ENCODE assay signal across 1 cellular context in genomic region chr10:71850745-71851629, GRCh38.
A peak's percentile ranks its signal among the peaks of the same experiment; 100 is the strongest.
TF ChIP-seq lines count a peak whose summit lies in the region.

Gene PSAP, minus strand, starts transcription at chr10:71851251. Its CDS starts 30 bp downstream, at chr10:71851221.

TF ChIP-seq in HepG2, 621 proteins besides CTCF, POLR2A, EP300 and RAD21 (continued from another document and continues in another):
- TF ChIP-seq HOXA9 (CRISPR knock-in tag; IDR thresholded peaks at IDR 0.05; ENCODE audit: borderline replicate concordance) (no peak), ZNF10 (CRISPR knock-in tag; IDR thresholded peaks at IDR 0.05; ENCODE audit: borderline replicate concordance, low read depth) (no peak), ZNF343 (CRISPR knock-in tag; IDR thresholded peaks at IDR 0.05) (peak; percentile 86; the same call in 1 of the 2 replicates), ZNF331 (CRISPR knock-in tag; IDR thresholded peaks at IDR 0.05) (peak; percentile 35; the same call in 1 of the 2 replicates), XBP1 (CRISPR knock-in tag; IDR thresholded peaks at IDR 0.05) (no peak), CENPT (CRISPR knock-in tag; IDR thresholded peaks at IDR 0.05; ENCODE audit: low read depth) (no peak), RBM39 (IDR thresholded peaks at IDR 0.05; ENCODE audit: low read depth, low read length, poor library complexity, severe bottlenecking) (peak; percentile 70), LCORL (IDR thresholded peaks at IDR 0.05) (no peak), LCORL (CRISPR knock-in tag; IDR thresholded peaks at IDR 0.05) (peak; percentile 40; the same call in 1 of the 2 replicates), ZNF737 (CRISPR knock-in tag; IDR thresholded peaks at IDR 0.05; ENCODE audit: borderline replicate concordance) (no peak; the same call in 1 of the 2 replicates), NFRKB (IDR thresholded peaks at IDR 0.05) (no peak), ZMYM4 (CRISPR knock-in tag; IDR thresholded peaks at IDR 0.05) (peak; percentile 67; the same call in 1 of the 2 replicates), ZNF326 (CRISPR knock-in tag; IDR thresholded peaks at IDR 0.05; ENCODE audit: borderline replicate concordance) (0 out of 2 replicates have a peak, but pooled peaks have one; percentile 46), ARID3A (IDR thresholded peaks at IDR 0.05; ENCODE audit: low read depth, low read length) (peak; percentile 31; the same call in 1 of the 2 replicates), ZNF441 (CRISPR knock-in tag; IDR thresholded peaks at IDR 0.05; ENCODE audit: borderline replicate concordance) (peak; percentile 65), HIC2 (CRISPR knock-in tag; IDR thresholded peaks at IDR 0.05; ENCODE audit: low read depth) (no peak), ZNF280D (CRISPR knock-in tag; IDR thresholded peaks at IDR 0.05) (peak; percentile 49; the same call in 1 of the 2 replicates), ZNF724P (CRISPR knock-in tag; IDR thresholded peaks at IDR 0.05; ENCODE audit: borderline replicate concordance) (0 out of 2 replicates have a peak, but pooled peaks have one; percentile 33), ZNF878 (CRISPR knock-in tag; IDR thresholded peaks at IDR 0.05) (0 out of 2 replicates have a peak, but pooled peaks have one; percentile 39), ZNF382 (CRISPR knock-in tag; IDR thresholded peaks at IDR 0.05; ENCODE audit: borderline replicate concordance) (no peak), MAF1 (CRISPR knock-in tag; IDR thresholded peaks at IDR 0.05; ENCODE audit: borderline replicate concordance) (peak; percentile 76), MTERF4 (CRISPR knock-in tag; IDR thresholded peaks at IDR 0.05) (no peak), ZSCAN31 (CRISPR knock-in tag; IDR thresholded peaks at IDR 0.05; ENCODE audit: low read depth) (peak; percentile 84), ZNF780A (CRISPR knock-in tag; IDR thresholded peaks at IDR 0.05) (no peak), SALL2 (CRISPR knock-in tag; IDR thresholded peaks at IDR 0.05) (peak; percentile 85), FOXK1 (CRISPR knock-in tag; IDR thresholded peaks at IDR 0.05; ENCODE audit: borderline replicate concordance, low read depth) (peak; percentile 45), PHF8 (CRISPR knock-in tag; IDR thresholded peaks at IDR 0.05) (peak; percentile 87), MYPOP (CRISPR knock-in tag; IDR thresholded peaks at IDR 0.05) (peak; percentile 93), ZFP90 (CRISPR knock-in tag; IDR thresholded peaks at IDR 0.05; ENCODE audit: borderline replicate concordance) (peak; percentile 77), ZNF781 (CRISPR knock-in tag; IDR thresholded peaks at IDR 0.05; ENCODE audit: borderline replicate concordance, not compliant biosample characterization) (peak; percentile 93), U2AF2 (IDR thresholded peaks at IDR 0.05; ENCODE audit: low read depth, low read length) (no peak), GMEB1 (CRISPR knock-in tag; IDR thresholded peaks at IDR 0.05; ENCODE audit: borderline replicate concordance) (peak; percentile 59), JDP2 (CRISPR knock-in tag; IDR thresholded peaks at IDR 0.05; ENCODE audit: borderline replicate concordance) (no peak), SP4 (CRISPR knock-in tag; IDR thresholded peaks at IDR 0.05) (peak; percentile 86), DNMT3B (CRISPR knock-in tag; conservative IDR thresholded peaks at IDR 0.05) (no peak), ZNF503 (CRISPR knock-in tag; IDR thresholded peaks at IDR 0.05) (peak; percentile 60; the same call in 1 of the 2 replicates), ZFP41 (CRISPR knock-in tag; IDR thresholded peaks at IDR 0.05; ENCODE audit: borderline replicate concordance) (peak; percentile 71; the same call in 1 of the 2 replicates), HOXA3 (CRISPR knock-in tag; IDR thresholded peaks at IDR 0.05) (peak; percentile 15; the same call in 1 of the 2 replicates), TCF7 (IDR thresholded peaks at IDR 0.05; ENCODE audit: low read depth) (no peak; the same call in 1 of the 2 replicates), TEF (CRISPR knock-in tag; IDR thresholded peaks at IDR 0.05) (no peak), HDAC2 (CRISPR knock-in tag; IDR thresholded peaks at IDR 0.05) (peak; percentile 20; the same call in 1 of the 2 replicates), SOX13 (IDR thresholded peaks at IDR 0.05) (no peak), SOX13 (CRISPR knock-in tag; conservative IDR thresholded peaks at IDR 0.05 in 1 of 2, IDR thresholded peaks at IDR 0.05 in 1 of 2) (0 out of 4 replicates have a peak, but pooled peaks of 1 of the 2 experiments have one; percentile 5), ATAD3A (CRISPR knock-in tag; IDR thresholded peaks at IDR 0.05) (no peak), ZNF432 (CRISPR knock-in tag; IDR thresholded peaks at IDR 0.05; ENCODE audit: borderline replicate concordance) (no peak), GATAD2A (CRISPR knock-in tag; IDR thresholded peaks at IDR 0.05) (peak; percentile 2), BCL6 (CRISPR knock-in tag; IDR thresholded peaks at IDR 0.05) (peak; percentile 17; the same call in 1 of the 2 replicates), ZNF333 (CRISPR knock-in tag; IDR thresholded peaks at IDR 0.05; ENCODE audit: borderline replicate concordance) (no peak), ZNF772 (CRISPR knock-in tag; IDR thresholded peaks at IDR 0.05) (peak; percentile 84), ZNF256 (CRISPR knock-in tag; conservative IDR thresholded peaks at IDR 0.05) (peak; percentile 65; the same call in 1 of the 2 replicates), AGO1 (IDR thresholded peaks at IDR 0.05; ENCODE audit: low read depth, low read length, poor library complexity, severe bottlenecking) (no peak), NR2F1 (CRISPR knock-in tag; IDR thresholded peaks at IDR 0.05) (peak in 1 of 2 experiments; percentile 26; a peak in 1 of 4 replicates), ZNF562 (CRISPR knock-in tag; IDR thresholded peaks at IDR 0.05; ENCODE audit: borderline replicate concordance) (no peak), MAFF (IDR thresholded peaks at IDR 0.05; ENCODE audit: low read depth, low read length) (peak; percentile 53; the same call in 1 of the 2 replicates), TFE3 (CRISPR knock-in tag; IDR thresholded peaks at IDR 0.05) (peak; percentile 85)
